ENCODE assay signal across 24 cellular contexts in the genomic region with DNA sequence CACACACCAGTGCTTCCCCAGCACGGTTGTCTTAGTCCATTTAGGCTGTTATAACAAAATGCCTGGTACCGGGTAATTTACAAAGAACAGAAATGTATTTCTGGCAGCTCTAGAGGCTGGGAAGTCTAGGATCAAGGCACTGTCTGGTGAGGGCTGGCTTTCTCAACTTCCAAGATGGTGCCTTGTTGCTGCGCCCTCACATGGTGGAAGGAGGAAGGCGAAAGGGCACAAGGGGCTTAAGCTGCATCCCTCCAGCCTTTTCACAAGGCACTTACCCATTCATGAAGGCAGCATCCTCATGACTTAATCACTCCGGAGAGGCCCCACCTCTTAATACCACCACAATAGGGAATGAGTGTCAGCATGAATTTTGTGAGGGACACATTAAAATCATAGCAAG.
"Had no signal": no experiment of that assay in that cellular context is flagged by ENCODE, and none has a peak within 500 bp of the region (broad histone marks: within the 10 kb centered on the region; RNA-seq: fewer than 3 reads in every experiment).

No MANE protein-coding gene starts in this region.

- DNase-seq: activated CD4-positive, alpha-beta T cell treated with anti-CD3 and anti-CD28 coated beads, Interleukin-2, amount 50 U/mL, for 1 hour; activated CD4-positive, CD25-positive, alpha-beta regulatory T cell; activated CD8-positive, alpha-beta memory T cell treated with anti-CD3 and anti-CD28 coated beads for 24 hours; activated gamma-delta T cell treated with Interleukin-2 at 50 U/mL for 16 hours; amniotic stem cell; body of pancreas; central memory CD4-positive, alpha-beta T cell; cortex of kidney; effector CD4-positive, alpha-beta T cell; foreskin fibroblast; head of caudate nucleus; left colon; lower lobe of right lung; nephron progenitor cell; psoas muscle; right lobe of liver; stimulated activated CD4-positive, alpha-beta T cell treated with anti-CD3 and anti-CD28 coated beads, Interleukin-4, amount 100 ng/mL, for 4 hours; stimulated activated CD8-positive, alpha-beta memory T cell treated with anti-CD3 and anti-CD28 coated beads, Interleukin-4, amount 100 ng/mL, for 48 hours; stimulated activated naive CD4-positive, alpha-beta T cell treated with Interleukin-2 at 50 U/mL for 16 hours; substantia nigra had no signal

- H3K27ac Mint-ChIP-seq: activated naive CD8-positive, alpha-beta T cell; mesothelial cell of epicardium; nephron progenitor cell had no signal

- ATAC-seq: body of pancreas, left colon, lower lobe of right lung, psoas muscle, right lobe of liver had no signal

- H3K36me3 Mint-ChIP-seq: activated naive CD8-positive, alpha-beta T cell; mesothelial cell of epicardium had no signal

- H3K27me3 ChIP-seq: body of pancreas, right lobe of liver, tibial nerve had no signal

- H3K36me3 ChIP-seq: lower lobe of right lung, right lobe of liver, tibial nerve had no signal

- H3K4me2 ChIP-seq: smooth muscle cell had no signal

- H3K4me3 ChIP-seq: body of pancreas, lower lobe of right lung, psoas muscle, right lobe of liver, smooth muscle cell, tibial nerve had no signal

- H3K9me3 ChIP-seq: body of pancreas, lower lobe of right lung, psoas muscle, right lobe of liver, tibial nerve had no signal

- H3K4me3 Mint-ChIP-seq: activated naive CD8-positive, alpha-beta T cell; mesothelial cell of epicardium; nephron progenitor cell had no signal

- H3K27ac ChIP-seq: body of pancreas, lower lobe of right lung, psoas muscle, right lobe of liver, tibial nerve had no signal

- H3K4me1 ChIP-seq: body of pancreas, lower lobe of right lung, psoas muscle, right lobe of liver, tibial nerve had no signal

- H3K9me3 Mint-ChIP-seq: mesothelial cell of epicardium had no signal
